Comparison of ENCODE assay signal across 9 cellular contexts in genomic region chr2:9702604-9703084, GRCh38.
DNase-seq lines count a peak whose midpoint lies in the region; ATAC-seq and TF ChIP-seq lines count a peak whose summit lies in the region.
"Had no signal": no experiment of that assay in that cellular context is flagged by ENCODE, and none has a peak within 500 bp of the region (broad histone marks: within the 10 kb centered on the region; RNA-seq: fewer than 3 reads in every experiment).

No MANE protein-coding gene starts in this region.

- POLR2A ChIA-PET in activated CD4-positive, alpha-beta T cell treated with anti-CD3 and anti-CD28 coated beads, Interleukin-2, amount 10 ng/mL, durations not matched to agents 7 days and 5 days (lab: Charles Lee), result interaction anchor here (1.4 kb wide), 1 partner anchor 47 kb away, joined by 3 read pairs; no protein-coding TSS in a partner anchor

- H3K27me3 Mint-ChIP-seq in activated CD4-positive, alpha-beta T cell treated with anti-CD3 and anti-CD28 coated beads, Interleukin-2, amount 10 ng/mL, durations not matched to agents 7 days and 5 days, result peaks cover 3% of the 10 kb centered on the region
- no peaks in the 10 kb centered on the region for H3K27me3 Mint-ChIP-seq in activated T-helper 17 cell treated with anti-CD3 and anti-CD28 coated beads, Interleukin-2, amount 50 U/mL, for 72 hours
- H3K27me3 Mint-ChIP-seq in natural killer cell treated with Interleukin-12 subunit alpha and Interleukin-12 subunit beta and Interleukin-15 and Interleukin-18, amount 100 ng/mL, for 72 hours, result no peaks in the 10 kb centered on the region

- CTCF ChIA-PET in activated CD4-positive, alpha-beta T cell treated with anti-CD3 and anti-CD28 coated beads, Interleukin-2, amount 10 ng/mL, durations not matched to agents 7 days and 5 days (lab: Charles Lee), result interaction anchor here (0.8 to 3.4 kb wide), 9 partner anchors 8 to 96 kb away, joined by 3 to 20 read pairs (median 3); no protein-coding TSS in a partner anchor

- no peak overlapping the region for H3K4me3 Mint-ChIP-seq in activated CD4-positive, alpha-beta T cell treated with anti-CD3 and anti-CD28 coated beads, Interleukin-2, amount 10 ng/mL, durations not matched to agents 7 days and 5 days
- peak overlapping the region; percentile 64 for H3K4me3 Mint-ChIP-seq in activated T-helper 17 cell treated with anti-CD3 and anti-CD28 coated beads, Interleukin-2, amount 50 U/mL, for 72 hours
- peak overlapping the region; percentile 23 for H3K4me3 Mint-ChIP-seq in natural killer cell treated with Interleukin-12 subunit alpha and Interleukin-12 subunit beta and Interleukin-15 and Interleukin-18, amount 100 ng/mL, for 72 hours
- H3K4me3 Mint-ChIP-seq: IgD-negative memory B cell had no signal

- TF ChIP-seq POLR2A in GM18505 (IDR thresholded peaks at IDR 0.05; ENCODE audit: borderline replicate concordance, extremely low read depth, insufficient read depth, insufficient read length), result no peak

- H3K27ac Mint-ChIP-seq in activated CD4-positive, alpha-beta T cell treated with anti-CD3 and anti-CD28 coated beads, Interleukin-2, amount 10 ng/mL, durations not matched to agents 7 days and 5 days, result peak overlapping the region; percentile 70
- peak overlapping the region; percentile 71 for H3K27ac Mint-ChIP-seq in activated T-helper 17 cell treated with anti-CD3 and anti-CD28 coated beads, Interleukin-2, amount 50 U/mL, for 72 hours
- H3K27ac Mint-ChIP-seq in natural killer cell treated with Interleukin-12 subunit alpha and Interleukin-12 subunit beta and Interleukin-15 and Interleukin-18, amount 100 ng/mL, for 72 hours, result peak overlapping the region; percentile 17 to 73

- peaks cover 7% of the 10 kb centered on the region for H3K36me3 Mint-ChIP-seq in activated CD4-positive, alpha-beta T cell treated with anti-CD3 and anti-CD28 coated beads, Interleukin-2, amount 10 ng/mL, durations not matched to agents 7 days and 5 days (ENCODE audit: low read depth)
- H3K36me3 Mint-ChIP-seq in activated T-helper 17 cell treated with anti-CD3 and anti-CD28 coated beads, Interleukin-2, amount 50 U/mL, for 72 hours (ENCODE audit: low read depth), result no peaks in the 10 kb centered on the region
- no peaks in the 10 kb centered on the region for H3K36me3 Mint-ChIP-seq in natural killer cell treated with Interleukin-12 subunit alpha and Interleukin-12 subunit beta and Interleukin-15 and Interleukin-18, amount 100 ng/mL, for 72 hours
- H3K36me3 Mint-ChIP-seq: IgD-negative memory B cell had no signal

- no peak for ATAC-seq in activated T-helper 17 cell treated with anti-CD3 and anti-CD28 coated beads, Interleukin-2, amount 50 U/mL, for 72 hours (replicated peaks)
- ATAC-seq in natural killer cell treated with Interleukin-12 subunit alpha and Interleukin-12 subunit beta and Interleukin-15 and Interleukin-18, amount 100 ng/mL, for 72 hours, result no peak
- no peak for ATAC-seq in GM18505 (IDR thresholded peaks at IDR 0.05; ENCODE audit: unreplicated experiment)
- no peak for ATAC-seq in HG02840 (IDR thresholded peaks at IDR 0.05; ENCODE audit: low FRiP score, unreplicated experiment)
- no peak for ATAC-seq in GM21717 (IDR thresholded peaks at IDR 0.05; ENCODE audit: unreplicated experiment)

- no peak for DNase-seq in activated CD4-positive, alpha-beta T cell treated with anti-CD3 and anti-CD28 coated beads, Interleukin-2, amount 10 ng/mL, durations not matched to agents 7 days and 5 days
- DNase-seq in activated CD4-positive, alpha-beta T cell treated with anti-CD3 and anti-CD28 coated beads for 1 hour, result no peak
- peak; percentile 31 for DNase-seq in COR-L47 (lab: John Stamatoyannopoulos, UW)
- DNase-seq in natural killer cell treated with Interleukin-12 subunit alpha and Interleukin-12 subunit beta and Interleukin-15 and Interleukin-18, amount 100 ng/mL, for 72 hours (ENCODE audit: low spot score), result no peak

- H3K4me1 Mint-ChIP-seq in activated CD4-positive, alpha-beta T cell treated with anti-CD3 and anti-CD28 coated beads, Interleukin-2, amount 10 ng/mL, durations not matched to agents 7 days and 5 days, result peaks cover 58% of the 10 kb centered on the region
- peaks cover 32% of the 10 kb centered on the region for H3K4me1 Mint-ChIP-seq in activated T-helper 17 cell treated with anti-CD3 and anti-CD28 coated beads, Interleukin-2, amount 50 U/mL, for 72 hours
- peaks cover 44 to 53% of the 10 kb centered on the region in 2 donors for H3K4me1 Mint-ChIP-seq in natural killer cell treated with Interleukin-12 subunit alpha and Interleukin-12 subunit beta and Interleukin-15 and Interleukin-18, amount 100 ng/mL, for 72 hours (ENCODE audit: low read depth in 2 of 2)

- H3K9me3 Mint-ChIP-seq in activated CD4-positive, alpha-beta T cell treated with anti-CD3 and anti-CD28 coated beads, Interleukin-2, amount 10 ng/mL, durations not matched to agents 7 days and 5 days, result peaks cover 3% of the 10 kb centered on the region
- H3K9me3 Mint-ChIP-seq in activated T-helper 17 cell treated with anti-CD3 and anti-CD28 coated beads, Interleukin-2, amount 50 U/mL, for 72 hours, result peaks cover 9% of the 10 kb centered on the region
- peaks cover 4% of the 10 kb centered on the region for H3K9me3 Mint-ChIP-seq in natural killer cell treated with Interleukin-12 subunit alpha and Interleukin-12 subunit beta and Interleukin-15 and Interleukin-18, amount 100 ng/mL, for 72 hours
